ENCODE assay signal across 29 cellular contexts in the genomic region with DNA sequence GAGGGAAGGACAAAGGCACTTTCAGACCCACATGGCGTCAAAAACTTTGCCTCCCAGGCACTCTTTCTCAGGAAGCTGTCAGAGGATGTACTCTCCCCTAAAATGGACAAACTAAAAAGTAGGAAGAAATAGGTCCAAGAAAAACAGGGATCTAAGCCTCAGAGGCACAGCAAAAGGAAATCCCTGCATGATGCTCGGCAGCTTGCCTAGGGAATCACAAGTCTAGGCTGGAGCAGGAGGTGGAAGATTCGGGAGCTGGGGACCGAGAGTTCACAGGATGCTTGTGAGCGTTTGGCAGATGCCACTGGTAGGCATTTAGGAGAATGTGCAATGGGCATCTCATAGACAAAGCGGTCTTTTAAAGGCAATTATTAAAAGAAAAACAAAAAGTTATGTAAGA.
"Had no signal": no experiment of that assay in that cellular context is flagged by ENCODE, and none has a peak within 500 bp of the region (broad histone marks: within the 10 kb centered on the region; RNA-seq: fewer than 3 reads in every experiment).

No MANE protein-coding gene starts in this region.

- H3K4me2 ChIP-seq: hepatocyte had no signal

- H3K4me3 Mint-ChIP-seq: activated CD4-positive, alpha-beta memory T cell treated with anti-CD3 and anti-CD28 coated beads, Interleukin-2, amount 10 ng/mL, durations not matched to agents 7 days and 5 days; activated CD4-positive, alpha-beta T cell treated with anti-CD3 and anti-CD28 coated beads, Interleukin-2, amount 10 ng/mL, durations not matched to agents 7 days and 5 days; activated naive CD4-positive, alpha-beta T cell treated with anti-CD3 and anti-CD28 coated beads, Interleukin-2, amount 50 U/mL, for 24 hours; activated naive CD8-positive, alpha-beta T cell treated with anti-CD3 and anti-CD28 coated beads, Interleukin-2, amount 50 U/mL, for 24 hours; activated T-cell treated with anti-CD3 and anti-CD28 coated beads, Interleukin-2, amount 50 U/mL, for 24 hours; activated T-helper 17 cell treated with anti-CD3 and anti-CD28 coated beads, Interleukin-2, amount 50 U/mL, for 72 hours; nephron progenitor cell; stimulated activated naive CD8-positive, alpha-beta T cell treated with anti-CD3 and anti-CD28 coated beads, Interleukin-15, Interleukin-2, amounts not matched to agents 100 ng/mL and 50 ng/mL, for 24 hours; type B pancreatic cell had no signal

- H3K27me3 ChIP-seq: gastroesophageal sphincter, hepatocyte, neutrophil, ovary, right lobe of liver, uterus had no signal

- H2AFZ ChIP-seq: hepatocyte had no signal

- H3K9me3 ChIP-seq: gastroesophageal sphincter, neutrophil, ovary, right lobe of liver, uterus had no signal

- H3K4me1 ChIP-seq: uterus had no signal

- H3K27me3 Mint-ChIP-seq: activated naive CD4-positive, alpha-beta T cell treated with anti-CD3 and anti-CD28 coated beads, Interleukin-2, amount 50 U/mL, for 24 hours; activated T-helper 17 cell treated with anti-CD3 and anti-CD28 coated beads, Interleukin-2, amount 50 U/mL, for 72 hours; stimulated activated naive CD8-positive, alpha-beta T cell treated with anti-CD3 and anti-CD28 coated beads, Interleukin-15, Interleukin-2, amounts not matched to agents 100 ng/mL and 50 ng/mL, for 24 hours had no signal

- ATAC-seq: activated naive CD8-positive, alpha-beta T cell treated with anti-CD3 and anti-CD28 coated beads, Interleukin-2, amount 50 U/mL, for 24 hours; activated T-helper 17 cell treated with anti-CD3 and anti-CD28 coated beads, Interleukin-2, amount 50 U/mL, for 72 hours; gastroesophageal sphincter; left ventricle myocardium superior; right lobe of liver had no signal

- H3K27ac ChIP-seq: epithelial cell of prostate, gastroesophageal sphincter, hepatocyte, neutrophil, ovary, right lobe of liver, skin epidermis, uterus, WERI-Rb-1 had no signal

- H3K79me2 ChIP-seq: hepatocyte had no signal

- H3K9me3 Mint-ChIP-seq: activated CD4-positive, alpha-beta memory T cell treated with anti-CD3 and anti-CD28 coated beads, Interleukin-2, amount 10 ng/mL, durations not matched to agents 7 days and 5 days; activated naive CD4-positive, alpha-beta T cell treated with anti-CD3 and anti-CD28 coated beads, Interleukin-2, amount 50 U/mL, for 24 hours; activated naive CD8-positive, alpha-beta T cell treated with anti-CD3 and anti-CD28 coated beads, Interleukin-2, amount 50 U/mL, for 24 hours; activated T-cell treated with anti-CD3 and anti-CD28 coated beads, Interleukin-2, amount 50 U/mL, for 24 hours; activated T-helper 17 cell treated with anti-CD3 and anti-CD28 coated beads, Interleukin-2, amount 50 U/mL, for 72 hours; nephron progenitor cell; stimulated activated naive CD8-positive, alpha-beta T cell treated with anti-CD3 and anti-CD28 coated beads, Interleukin-15, Interleukin-2, amounts not matched to agents 100 ng/mL and 50 ng/mL, for 24 hours; type B pancreatic cell had no signal

- H3K4me3 ChIP-seq: gastroesophageal sphincter, hepatocyte, ovary, right lobe of liver, skin epidermis, uterus had no signal

- DNase-seq: activated CD4-positive, alpha-beta memory T cell treated with anti-CD3 and anti-CD28 coated beads, Interleukin-2, amount 10 ng/mL, durations not matched to agents 7 days and 5 days; activated CD4-positive, alpha-beta T cell treated with anti-CD3 and anti-CD28 coated beads for 1 hour; activated CD4-positive, alpha-beta T cell treated with anti-CD3 and anti-CD28 coated beads, Interleukin-2, amount 10 ng/mL, durations not matched to agents 7 days and 5 days; activated CD8-positive, alpha-beta memory T cell treated with anti-CD3 and anti-CD28 coated beads, Interleukin-2, amount 50 U/mL, for 48 hours; activated naive CD8-positive, alpha-beta T cell treated with anti-CD3 and anti-CD28 coated beads, Interleukin-2, amount 50 U/mL, for 24 hours; activated T-cell treated with anti-CD3 and anti-CD28 coated beads, Interleukin-2, amount 50 U/mL, for 24 hours; amygdala; central memory CD4-positive, alpha-beta T cell; effector CD4-positive, alpha-beta T cell; islet precursor cell; left ventricle myocardium superior; nephron progenitor cell; ovary; right lobe of liver; stimulated activated CD4-positive, alpha-beta T cell treated with anti-CD3 and anti-CD28 coated beads, Interleukin-12 subunit alpha, Interleukin-12 subunit beta, amount 100 ng/mL, for 4 hours; stimulated activated CD4-positive, alpha-beta T cell treated with anti-CD3 and anti-CD28 coated beads, Interleukin-4, amount 100 ng/mL, for 1 hour; T-helper 9 cell; uterus; WERI-Rb-1 had no signal

- H3K36me3 ChIP-seq: neutrophil, ovary, right lobe of liver, uterus, WERI-Rb-1 had no signal

- H3K27ac Mint-ChIP-seq: activated CD4-positive, alpha-beta memory T cell treated with anti-CD3 and anti-CD28 coated beads, Interleukin-2, amount 10 ng/mL, durations not matched to agents 7 days and 5 days; activated CD4-positive, alpha-beta T cell treated with anti-CD3 and anti-CD28 coated beads, Interleukin-2, amount 10 ng/mL, durations not matched to agents 7 days and 5 days; activated naive CD4-positive, alpha-beta T cell treated with anti-CD3 and anti-CD28 coated beads, Interleukin-2, amount 50 U/mL, for 24 hours; activated naive CD8-positive, alpha-beta T cell treated with anti-CD3 and anti-CD28 coated beads, Interleukin-2, amount 50 U/mL, for 24 hours; activated T-cell treated with anti-CD3 and anti-CD28 coated beads, Interleukin-2, amount 50 U/mL, for 24 hours; activated T-helper 17 cell treated with anti-CD3 and anti-CD28 coated beads, Interleukin-2, amount 50 U/mL, for 72 hours; nephron progenitor cell; progenitor cell of endocrine pancreas; stimulated activated naive CD8-positive, alpha-beta T cell treated with anti-CD3 and anti-CD28 coated beads, Interleukin-15, Interleukin-2, amounts not matched to agents 100 ng/mL and 50 ng/mL, for 24 hours; type B pancreatic cell had no signal
